Comparison of ENCODE assay signal across 26 cellular contexts in genomic region chr19:31380854-31381253, GRCh38.
"Had no signal": no experiment of that assay in that cellular context is flagged by ENCODE, and none has a peak within 500 bp of the region (broad histone marks: within the 10 kb centered on the region; RNA-seq: fewer than 3 reads in every experiment).

No MANE protein-coding gene starts in this region.

- H3K36me3 Mint-ChIP-seq: activated CD4-positive, alpha-beta memory T cell treated with anti-CD3 and anti-CD28 coated beads for 36 hours; activated naive CD4-positive, alpha-beta T cell treated with anti-CD3 and anti-CD28 coated beads, Interleukin-2, amount 10 ng/mL, durations not matched to agents 7 days and 5 days; activated naive CD4-positive, alpha-beta T cell treated with anti-CD3 and anti-CD28 coated beads, Interleukin-2, amount 50 U/mL, for 72 hours; activated naive CD8-positive, alpha-beta T cell treated with anti-CD3 and anti-CD28 coated beads, Interleukin-2, amount 10 ng/mL, durations not matched to agents 7 days and 5 days; brain had no signal

- H3K4me1 ChIP-seq: ascending aorta, breast epithelium, colonic mucosa had no signal

- H3K9me3 ChIP-seq: ascending aorta, breast epithelium, colonic mucosa had no signal

- H3K4me1 Mint-ChIP-seq: activated CD4-positive, alpha-beta T cell treated with anti-CD3 and anti-CD28 coated beads for 36 hours; activated CD4-positive, alpha-beta T cell treated with anti-CD3 and anti-CD28 coated beads, Interleukin-2, amount 10 ng/mL, durations not matched to agents 24 days and 14 days; activated naive CD4-positive, alpha-beta T cell treated with anti-CD3 and anti-CD28 coated beads, Interleukin-2, amount 10 ng/mL, durations not matched to agents 7 days and 5 days; activated naive CD8-positive, alpha-beta T cell treated with anti-CD3 and anti-CD28 coated beads, Interleukin-2, amount 10 ng/mL, durations not matched to agents 7 days and 5 days had no signal

- H3K4me3 Mint-ChIP-seq: activated CD4-positive, alpha-beta memory T cell treated with anti-CD3 and anti-CD28 coated beads for 36 hours; activated CD4-positive, alpha-beta T cell treated with anti-CD3 and anti-CD28 coated beads for 36 hours; activated CD4-positive, alpha-beta T cell treated with anti-CD3 and anti-CD28 coated beads, Interleukin-2, amount 10 ng/mL, durations not matched to agents 24 days and 14 days; activated naive CD4-positive, alpha-beta T cell treated with anti-CD3 and anti-CD28 coated beads, Interleukin-2, amount 10 ng/mL, durations not matched to agents 7 days and 5 days; activated naive CD8-positive, alpha-beta T cell treated with anti-CD3 and anti-CD28 coated beads, Interleukin-2, amount 10 ng/mL, durations not matched to agents 7 days and 5 days; activated T-cell treated with anti-CD3 and anti-CD28 coated beads, Interleukin-2, amount 50 U/mL, for 24 hours; activated T-cell treated with anti-CD3 and anti-CD28 coated beads, Interleukin-2, amount 50 U/mL, for 72 hours; brain had no signal

- DNase-seq: activated CD4-positive, alpha-beta memory T cell treated with anti-CD3 and anti-CD28 coated beads for 36 hours; activated CD4-positive, alpha-beta T cell treated with anti-CD3 and anti-CD28 coated beads for 36 hours; activated CD4-positive, alpha-beta T cell treated with anti-CD3 and anti-CD28 coated beads, Interleukin-2, amount 10 ng/mL, durations not matched to agents 24 days and 14 days; activated CD4-positive, CD25-positive, alpha-beta regulatory T cell; activated CD4-positive, CD25-positive, alpha-beta regulatory T cell treated with anti-CD3 and anti-CD28 coated beads, Interleukin-2, amount 50 U/mL, for 72 hours; activated CD8-positive, alpha-beta memory T cell treated with anti-CD3 and anti-CD28 coated beads, Interleukin-2, amount 50 U/mL, for 48 hours; activated gamma-delta T cell; activated naive CD4-positive, alpha-beta T cell; activated naive CD4-positive, alpha-beta T cell treated with anti-CD3 and anti-CD28 coated beads, Interleukin-2, amount 10 ng/mL, durations not matched to agents 7 days and 5 days; activated naive CD8-positive, alpha-beta T cell treated with anti-CD3 and anti-CD28 coated beads, Interleukin-2, amount 10 ng/mL, durations not matched to agents 7 days and 5 days; activated T-cell treated with anti-CD3 and anti-CD28 coated beads for 4 hours; activated T-cell treated with anti-CD3 and anti-CD28 coated beads, Interleukin-2, amount 50 U/mL, for 24 hours; activated T-cell treated with anti-CD3 and anti-CD28 coated beads, Interleukin-2, amount 50 U/mL, for 72 hours; central memory CD4-positive, alpha-beta T cell; cerebellar nuclear complex; colonic mucosa; effector CD8-positive, alpha-beta T cell; foreskin fibroblast; head of caudate nucleus; T-helper 2 cell had no signal

- H3K4me3 ChIP-seq: ascending aorta, breast epithelium, cardiac muscle cell, colonic mucosa had no signal

- H3K9me3 Mint-ChIP-seq: activated CD4-positive, alpha-beta memory T cell treated with anti-CD3 and anti-CD28 coated beads for 36 hours; activated CD4-positive, alpha-beta T cell treated with anti-CD3 and anti-CD28 coated beads, Interleukin-2, amount 10 ng/mL, durations not matched to agents 24 days and 14 days; activated naive CD4-positive, alpha-beta T cell treated with anti-CD3 and anti-CD28 coated beads, Interleukin-2, amount 10 ng/mL, durations not matched to agents 7 days and 5 days; activated naive CD4-positive, alpha-beta T cell treated with anti-CD3 and anti-CD28 coated beads, Interleukin-2, amount 50 U/mL, for 72 hours; activated naive CD8-positive, alpha-beta T cell treated with anti-CD3 and anti-CD28 coated beads, Interleukin-2, amount 10 ng/mL, durations not matched to agents 7 days and 5 days; activated T-cell treated with anti-CD3 and anti-CD28 coated beads, Interleukin-2, amount 50 U/mL, for 24 hours; activated T-cell treated with anti-CD3 and anti-CD28 coated beads, Interleukin-2, amount 50 U/mL, for 72 hours; brain had no signal

- H3K27ac ChIP-seq: ascending aorta, breast epithelium, cardiac muscle cell, colonic mucosa had no signal

- H3K27me3 ChIP-seq: ascending aorta, breast epithelium, colonic mucosa had no signal

- H3K27me3 Mint-ChIP-seq: activated CD4-positive, alpha-beta T cell treated with anti-CD3 and anti-CD28 coated beads, Interleukin-2, amount 10 ng/mL, durations not matched to agents 24 days and 14 days; activated naive CD8-positive, alpha-beta T cell treated with anti-CD3 and anti-CD28 coated beads, Interleukin-2, amount 10 ng/mL, durations not matched to agents 7 days and 5 days had no signal

- H3K36me3 ChIP-seq: ascending aorta, breast epithelium, cardiac muscle cell, colonic mucosa had no signal

- H3K27ac Mint-ChIP-seq: activated CD4-positive, alpha-beta memory T cell treated with anti-CD3 and anti-CD28 coated beads for 36 hours; activated CD4-positive, alpha-beta T cell treated with anti-CD3 and anti-CD28 coated beads for 36 hours; activated CD4-positive, alpha-beta T cell treated with anti-CD3 and anti-CD28 coated beads, Interleukin-2, amount 10 ng/mL, durations not matched to agents 24 days and 14 days; activated naive CD4-positive, alpha-beta T cell treated with anti-CD3 and anti-CD28 coated beads, Interleukin-2, amount 10 ng/mL, durations not matched to agents 7 days and 5 days; activated naive CD4-positive, alpha-beta T cell treated with anti-CD3 and anti-CD28 coated beads, Interleukin-2, amount 50 U/mL, for 72 hours; activated naive CD8-positive, alpha-beta T cell treated with anti-CD3 and anti-CD28 coated beads, Interleukin-2, amount 10 ng/mL, durations not matched to agents 7 days and 5 days; activated T-cell treated with anti-CD3 and anti-CD28 coated beads, Interleukin-2, amount 50 U/mL, for 24 hours; activated T-cell treated with anti-CD3 and anti-CD28 coated beads, Interleukin-2, amount 50 U/mL, for 72 hours; brain had no signal

- ATAC-seq: activated CD4-positive, alpha-beta T cell treated with anti-CD3 and anti-CD28 coated beads for 36 hours; activated naive CD4-positive, alpha-beta T cell treated with anti-CD3 and anti-CD28 coated beads, Interleukin-2, amount 50 U/mL, for 72 hours; activated T-cell treated with anti-CD3 and anti-CD28 coated beads, Interleukin-2, amount 50 U/mL, for 72 hours; esophagus mucosa had no signal
